ENCODE assay signal across 14 cellular contexts in the genomic region with DNA sequence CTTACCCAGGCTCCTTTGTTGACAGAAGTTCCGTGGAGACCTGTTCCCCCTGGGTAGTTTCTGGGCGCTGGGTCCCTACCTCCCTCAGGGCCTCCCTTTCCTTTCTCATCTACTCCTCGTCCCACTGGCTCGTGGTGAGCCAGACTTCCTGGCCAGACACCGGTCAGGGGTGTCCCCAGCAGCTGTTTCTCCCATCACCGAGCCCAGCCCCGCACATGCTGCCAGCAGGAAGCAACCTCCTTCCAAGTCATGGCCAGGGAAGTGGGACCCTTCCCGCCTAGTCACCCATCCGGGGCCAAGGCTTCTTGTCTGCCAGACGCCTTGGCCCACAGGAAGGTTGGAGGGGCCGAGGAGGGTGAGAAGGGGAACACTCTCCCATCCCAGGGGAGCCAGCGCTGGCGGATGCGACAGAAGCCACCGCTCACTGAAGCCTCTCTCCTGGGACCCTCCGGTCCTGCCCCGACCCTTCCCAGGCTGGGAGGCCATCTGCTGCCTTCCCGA. TPM values are rescaled to one million over a fixed set of nuclear protein-coding genes. Genes with fewer than 3 reads are reported as not detected.
DNase-seq lines count a peak whose midpoint lies in the region; ATAC-seq, FAIRE-seq and TF ChIP-seq lines count a peak whose summit lies in the region.
"Had no signal": no experiment of that assay in that cellular context is flagged by ENCODE, and none has a peak within 500 bp of the region (broad histone marks: within the 10 kb centered on the region; RNA-seq: fewer than 3 reads in every experiment).

No MANE protein-coding gene starts in this region.

- 25 to 44% (median 39%) methylated on average over 12 to 18 of the region's 18 CpGs for WGBS in spleen, 5 donors
- WGBS in HepG2 (ENCODE audit: low lambda C conversion rate) = 99% methylated on average over 7 of the region's 18 CpGs

- H3K9me3 Mint-ChIP-seq in GM23338 (no peaks in the 10 kb centered on the region), activated B cell treated with CpG ODN at 0.5 μM for 24 hours (no peaks in the 10 kb centered on the region)
- H3K9me3 Mint-ChIP-seq: T-helper 2 cell treated with Interferon-gamma antibody and Interleukin-4, amounts not matched to agents 5 μg/mL and 100 μg/mL, for 36 hours had no signal

- H3K4me3 ChIP-seq in GM23338 = no peak overlapping the region
- H3K4me3 ChIP-seq in left ventricle myocardium inferior = peak overlapping the region; percentile 19
- H3K4me3 ChIP-seq in spleen = no peak overlapping the region
- no peak overlapping the region for H3K4me3 ChIP-seq in HepG2 (replicated peaks in 1 of 3; ENCODE audit: insufficient read depth in 1 of 3, low read depth in 2 of 3, low read length in 3 of 3)

- H3K9me2 ChIP-seq in GM23338 (ENCODE audit: insufficient read depth) = no peaks in the 10 kb centered on the region

- no peak for ATAC-seq in GM23338
- no peak for ATAC-seq in activated B cell treated with CpG ODN at 0.5 μM for 24 hours (ENCODE audit: low read depth)
- no peak for ATAC-seq in GM21360 (IDR thresholded peaks at IDR 0.05; ENCODE audit: unreplicated experiment)
- no peak for ATAC-seq in HepG2

- TF ChIP-seq EP300 in HepG2 (IDR thresholded peaks at IDR 0.05; ENCODE audit: low read depth in 2 of 2, low read length in 2 of 2) = no peak
- no peak for TF ChIP-seq EP300 in HepG2 (CRISPR knock-in tag; IDR thresholded peaks at IDR 0.05; ENCODE audit: borderline replicate concordance)

- H3K4me3 Mint-ChIP-seq in GM23338 (no peak overlapping the region), activated B cell treated with CpG ODN at 0.5 μM for 24 hours (peak overlapping the region; percentile 28)
- H3K4me3 Mint-ChIP-seq: T-helper 2 cell treated with Interferon-gamma antibody and Interleukin-4, amounts not matched to agents 5 μg/mL and 100 μg/mL, for 36 hours had no signal

- H3K36me3 Mint-ChIP-seq in GM23338 (ENCODE audit: low read depth) (no peaks in the 10 kb centered on the region), activated B cell treated with CpG ODN at 0.5 μM for 24 hours (ENCODE audit: low read depth) (peaks cover 4% of the 10 kb centered on the region)

- in situ Hi-C loops in HepG2 (cut with HindIII; ENCODE audit: extremely low pct_ligation_motif_present, low pct_unique_long_range_greater_than_20kb) = no loop called here

- no peak for FAIRE-seq in HepG2 (lab: Jason Lieb, UNC)

- DNase-seq in GM23338 (ENCODE audit: low spot score) (no peak), activated B cell treated with CpG ODN at 0.5 μM for 24 hours (no peak), left ventricle myocardium inferior (peak; percentile 71), spleen (no peak), RKO (ENCODE audit: low spot score) (no peak), HuH-7 (ENCODE audit: low spot score) (no peak), HepG2 (ENCODE audit: low spot score) (no peak)
- DNase-seq: activated T-cell treated with anti-CD3 and anti-CD28 coated beads, Interleukin-2, amount 50 U/mL, for 48 hours; DMS153; MV-4-11; NCI-H69 had no signal

- intact Hi-C loops in activated B cell treated with CpG ODN at 0.5 μM for 24 hours (cut with micrococcal nuclease) (no loop called here), left ventricle myocardium inferior (cut with micrococcal nuclease) (no loop called here), spleen (cut with DNase I; ENCODE audit: low total_unique reads) (no loop called here), HepG2 (cut with micrococcal nuclease; ENCODE audit: unreplicated experiment) (no loop called here)

- H3F3A ChIP-seq in GM23338 (replicated peaks; ENCODE audit: low read depth) = no peaks in the 10 kb centered on the region; the same call in 1 of the 2 replicates

- CTCF ChIA-PET in activated B cell treated with CpG ODN at 0.5 μM for 24 hours (lab: Charles Lee) (no interaction called here), HepG2 (lab: Yijun Ruan, JAX; ENCODE audit: low intra/inter-chr PET ratio, low total read pairs) (no interaction called here)

- no peak overlapping the region for H2AFZ ChIP-seq in GM23338
- H2AFZ ChIP-seq in HepG2 (ENCODE audit: low read length) = no peak overlapping the region

- H3K27ac Mint-ChIP-seq in GM23338 (peak overlapping the region; percentile 59; the same call in 1 of the 2 replicates), activated B cell treated with CpG ODN at 0.5 μM for 24 hours (no peak overlapping the region)
- H3K27ac Mint-ChIP-seq: T-helper 2 cell treated with Interferon-gamma antibody and Interleukin-4, amounts not matched to agents 5 μg/mL and 100 μg/mL, for 36 hours had no signal

- POLR2A ChIA-PET in activated B cell treated with CpG ODN at 0.5 μM for 24 hours (lab: Charles Lee) = no interaction called here
- POLR2A ChIA-PET in HepG2 (lab: Yijun Ruan, JAX) = interaction anchor here (3.0 kb wide), 1 partner anchor 14 kb away, joined by 13 read pairs; no protein-coding TSS in a partner anchor

- H3K9me3 ChIP-seq in left ventricle myocardium inferior (replicated peaks) = no peaks in the 10 kb centered on the region
- H3K9me3 ChIP-seq in spleen = no peaks in the 10 kb centered on the region
- no peaks in the 10 kb centered on the region for H3K9me3 ChIP-seq in HepG2 (ENCODE audit: low read length)

- H3K36me3 ChIP-seq in GM23338 (ENCODE audit: insufficient read depth) (no peaks in the 10 kb centered on the region), left ventricle myocardium inferior (no peaks in the 10 kb centered on the region), spleen (no peaks in the 10 kb centered on the region), HepG2 (replicated peaks in 1 of 2; ENCODE audit: control insufficient read depth in 1 of 2, insufficient read depth in 2 of 2, low read length in 2 of 2) (peaks cover 2 to 12% of the 10 kb centered on the region in 2 experiments; a peak in 1 of 5 replicates)

- TF ChIP-seq CTCF in GM23338 (conservative IDR thresholded peaks at IDR 0.05; ENCODE audit: low read depth in 2 of 2) = no peak
- TF ChIP-seq CTCF in activated B cell treated with CpG ODN at 0.5 μM for 24 hours (IDR thresholded peaks at IDR 0.05) = no peak
- no peak for TF ChIP-seq CTCF in left ventricle myocardium inferior (IDR thresholded peaks at IDR 0.05; ENCODE audit: borderline replicate concordance)
- TF ChIP-seq CTCF in spleen (IDR thresholded peaks at IDR 0.05 in 8 of 11, conservative IDR thresholded peaks at IDR 0.05 in 3 of 11) = no peak
- no peak for TF ChIP-seq CTCF in HepG2 (CRISPR knock-in tag; IDR thresholded peaks at IDR 0.05)

- H4K20me1 ChIP-seq in GM23338 (replicated peaks; ENCODE audit: insufficient read depth) (peaks cover 24% of the 10 kb centered on the region), HepG2 (ENCODE audit: insufficient read depth, low read length) (peaks cover 41% of the 10 kb centered on the region)

- no peak overlapping the region for H3K27ac ChIP-seq in GM23338 (ENCODE audit: low read depth)
- H3K27ac ChIP-seq in left ventricle myocardium inferior (replicated peaks) = peak overlapping the region; percentile 54
- peak overlapping the region in 6 of 8 donors; percentile 16 to 59 (median 28) for H3K27ac ChIP-seq in spleen
- no peak overlapping the region for H3K27ac ChIP-seq in HepG2 (ENCODE audit: extremely low read length, insufficient read depth, low read length)

- H3K4me1 Mint-ChIP-seq in GM23338 (peaks cover 74% of the 10 kb centered on the region), activated B cell treated with CpG ODN at 0.5 μM for 24 hours (peaks cover 41% of the 10 kb centered on the region)

- TF ChIP-seq RAD21 in HepG2 (CRISPR knock-in tag; IDR thresholded peaks at IDR 0.05) = no peak

- no peak overlapping the region for H3K4me2 ChIP-seq in GM23338
- no peak overlapping the region for H3K4me2 ChIP-seq in HepG2 (ENCODE audit: low read depth, low read length)

- H3K27me3 ChIP-seq in GM23338 (ENCODE audit: insufficient read depth) (no peaks in the 10 kb centered on the region), left ventricle myocardium inferior (ENCODE audit: low read depth) (no peaks in the 10 kb centered on the region), spleen (replicated peaks in 1 of 7) (no peaks in the 10 kb centered on the region), HepG2 (ENCODE audit: control insufficient read depth in 1 of 2, insufficient read depth in 2 of 2, low read length in 2 of 2) (no peaks in the 10 kb centered on the region)

- no TSS peak for BruUV-seq in HepG2 (replicated peaks; lab: Mats Ljungman, UMichigan)

- TF ChIP-seq POLR2A in spleen (IDR thresholded peaks at IDR 0.05) = no peak
- no peak for TF ChIP-seq POLR2A in HepG2 (IDR thresholded peaks at IDR 0.05; ENCODE audit: insufficient read depth in 1 of 2, low read depth in 2 of 2, low read length in 2 of 2)

- H3K9ac ChIP-seq in HepG2 (ENCODE audit: insufficient read depth, low read depth, low read length) = no peak overlapping the region

- peaks cover 93% of the 10 kb centered on the region for H3K79me2 ChIP-seq in GM23338 (replicated peaks; ENCODE audit: insufficient read depth)
- peaks cover 92% of the 10 kb centered on the region for H3K79me2 ChIP-seq in HepG2 (ENCODE audit: insufficient read depth, low read length)

- H3K27me3 Mint-ChIP-seq in GM23338 (ENCODE audit: insufficient read depth, low read depth, poor library complexity) (peaks cover 15% of the 10 kb centered on the region), activated B cell treated with CpG ODN at 0.5 μM for 24 hours (no peaks in the 10 kb centered on the region)

- H3K4me1 ChIP-seq in GM23338 (ENCODE audit: insufficient read depth) (peaks cover 43% of the 10 kb centered on the region), left ventricle myocardium inferior (peaks cover 75% of the 10 kb centered on the region), spleen (peaks cover 12 to 95% (median 70%) of the 10 kb centered on the region in 6 donors), HepG2 (ENCODE audit: insufficient read depth, low read length) (peaks cover 28% of the 10 kb centered on the region)

RNA-seq across cellular contexts. Expression of gene PAK4, which starts 5.7 kb away (rescaled TPM):
- total RNA-seq in GM23338 (2014; rRNA removed; shearing (Covaris generic)) = 31.7 and 35.4 TPM in 2 replicates
- polyA plus RNA-seq in GM23338 (2016; fragmentation: Nextera tagmentation; extraction: Ambion mirVana) (28.3 and 28.7 TPM in 2 replicates), spleen (10 to 100 TPM in 1 of 3 donors, 1 to 10 TPM in 2; 5.2 to 13.4 (median 7.7) TPM), HepG2 (2011; rRNA removed) (17.8 and 17.9 TPM in 2 replicates)
- total RNA-seq in activated B cell treated with CpG ODN at 0.5 μM for 24 hours (13.7 and 14.2 TPM in 2 replicates), left ventricle myocardium inferior (17.0 TPM), spleen (10 to 100 TPM in 6 of 7 donors, 1 to 10 TPM in 1; 9.5 to 27.8 (median 19.8) TPM), HepG2 (2016; rRNA removed; fragmentation: Illumina TruSeq; extraction: Trizol) (9.5 and 11.6 TPM in 2 replicates)
- total RNA-seq in HepG2 (2016; cell fraction: cytosol; rRNA removed; fragmentation: Illumina TruSeq; extraction: Trizol; ENCODE audit: low read depth) = 2.6 and 4.8 TPM in 2 replicates
- total RNA-seq in HepG2 (2016; cell fraction: insoluble cytoplasmic fraction; rRNA removed; fragmentation: Illumina TruSeq; extraction: Trizol) = 10.0 and 10.5 TPM in 2 replicates
- total RNA-seq in HepG2 (2016; cell fraction: membrane; rRNA removed; fragmentation: Illumina TruSeq; extraction: Trizol) = 10.6 and 12.4 TPM in 2 replicates
- total RNA-seq in HepG2 (2016; cell fraction: nucleus; rRNA removed; fragmentation: Illumina TruSeq; extraction: Trizol) = 8.9 and 11.4 TPM in 2 replicates
- 14.3 and 23.7 TPM in 2 replicates for polyA plus RNA-seq in HepG2 (2011; cell fraction: cytosol; rRNA removed)
- 18.9 and 19.4 TPM in 2 replicates for polyA plus RNA-seq in HepG2 (2011; cell fraction: nucleus; rRNA removed)
- 14.7 and 17.0 TPM in 2 replicates for polyA plus RNA-seq in HepG2 (2012)
- 9.3 and 10.1 TPM in 2 replicates for polyA plus RNA-seq in HepG2 (2016; cell fraction: cytosol; fragmentation: Illumina TruSeq; extraction: Trizol; ENCODE audit: low read depth)
- 28.2 and 39.6 TPM in 2 replicates for polyA plus RNA-seq in HepG2 (2016; cell fraction: insoluble cytoplasmic fraction; fragmentation: Illumina TruSeq; extraction: Trizol; ENCODE audit: low read depth)
- 28.3 and 29.9 TPM in 2 replicates for polyA plus RNA-seq in HepG2 (2016; cell fraction: membrane; fragmentation: Illumina TruSeq; extraction: Trizol; ENCODE audit: low read depth)
- polyA plus RNA-seq in HepG2 (2016; cell fraction: nucleus; fragmentation: Illumina TruSeq; extraction: Trizol; ENCODE audit: insufficient read depth, low read depth) = 31.4 and 32.9 TPM in 2 replicates
- polyA minus RNA-seq in HepG2 (2011; rRNA and poly(A)+ RNA removed; ENCODE audit: low replicate concordance) = 22.4 and 40.1 TPM in 2 replicates
- 17.8 and 19.8 TPM in 2 replicates for polyA minus RNA-seq in HepG2 (2011; cell fraction: cytosol; rRNA and poly(A)+ RNA removed)
- polyA minus RNA-seq in HepG2 (2011; cell fraction: nucleus; rRNA and poly(A)+ RNA removed) = 9.8 and 13.6 TPM in 2 replicates

RNA-seq across cellular contexts. Expression of gene ACP7, which starts 47.1 kb away (rescaled TPM):
- total RNA-seq in GM23338 (2014; rRNA removed; shearing (Covaris generic)) = 0.45 and 0.97 TPM in 2 replicates
- 0.26 and 0.27 TPM in 2 replicates for polyA plus RNA-seq in GM23338 (2016; fragmentation: Nextera tagmentation; extraction: Ambion mirVana)
- total RNA-seq in activated B cell treated with CpG ODN at 0.5 μM for 24 hours = not detected in 2 replicates
- total RNA-seq in left ventricle myocardium inferior = not detected
- not detected for total RNA-seq in spleen
- polyA plus RNA-seq in spleen = not detected
- total RNA-seq in HepG2 (2016; rRNA removed; fragmentation: Illumina TruSeq; extraction: Trizol) = not detected in 2 replicates
- not detected in 2 replicates for total RNA-seq in HepG2 (2016; cell fraction: cytosol; rRNA removed; fragmentation: Illumina TruSeq; extraction: Trizol; ENCODE audit: low read depth)
- total RNA-seq in HepG2 (2016; cell fraction: insoluble cytoplasmic fraction; rRNA removed; fragmentation: Illumina TruSeq; extraction: Trizol) = not detected in 2 replicates
- total RNA-seq in HepG2 (2016; cell fraction: membrane; rRNA removed; fragmentation: Illumina TruSeq; extraction: Trizol) = not detected in 2 replicates
- total RNA-seq in HepG2 (2016; cell fraction: nucleus; rRNA removed; fragmentation: Illumina TruSeq; extraction: Trizol) = not detected in 2 replicates
- polyA plus RNA-seq in HepG2 (2011; rRNA removed) = 0.03 TPM in 1 of 2 replicates, not detected in the other
- polyA plus RNA-seq in HepG2 (2011; cell fraction: cytosol; rRNA removed) = not detected in 2 replicates
- polyA plus RNA-seq in HepG2 (2011; cell fraction: nucleus; rRNA removed) = not detected in 2 replicates
- polyA plus RNA-seq in HepG2 (2012) = not detected in 2 replicates
- not detected in 2 replicates for polyA plus RNA-seq in HepG2 (2016; cell fraction: cytosol; fragmentation: Illumina TruSeq; extraction: Trizol; ENCODE audit: low read depth)
- polyA plus RNA-seq in HepG2 (2016; cell fraction: insoluble cytoplasmic fraction; fragmentation: Illumina TruSeq; extraction: Trizol; ENCODE audit: low read depth) = not detected in 2 replicates
- polyA plus RNA-seq in HepG2 (2016; cell fraction: membrane; fragmentation: Illumina TruSeq; extraction: Trizol; ENCODE audit: low read depth) = not detected in 2 replicates
- not detected in 2 replicates for polyA plus RNA-seq in HepG2 (2016; cell fraction: nucleus; fragmentation: Illumina TruSeq; extraction: Trizol; ENCODE audit: insufficient read depth, low read depth)
- not detected in 2 replicates for polyA minus RNA-seq in HepG2 (2011; rRNA and poly(A)+ RNA removed; ENCODE audit: low replicate concordance)
- polyA minus RNA-seq in HepG2 (2011; cell fraction: cytosol; rRNA and poly(A)+ RNA removed) = not detected in 2 replicates
- polyA minus RNA-seq in HepG2 (2011; cell fraction: nucleus; rRNA and poly(A)+ RNA removed) = not detected in 2 replicates
- total RNA-seq: omental fat pad had no signal

Comparison
In these comparisons a context has a peak if more than half of its experiments do, and no peak if none do; other contexts are left out.
1. H3K27ac ChIP-seq: peak in left ventricle myocardium inferior (single experiment) and spleen (6 of 8); none in GM23338 (single experiment) and HepG2 (single experiment).